Comparison of ENCODE assay signal across 1 cellular context in the genomic region with DNA sequence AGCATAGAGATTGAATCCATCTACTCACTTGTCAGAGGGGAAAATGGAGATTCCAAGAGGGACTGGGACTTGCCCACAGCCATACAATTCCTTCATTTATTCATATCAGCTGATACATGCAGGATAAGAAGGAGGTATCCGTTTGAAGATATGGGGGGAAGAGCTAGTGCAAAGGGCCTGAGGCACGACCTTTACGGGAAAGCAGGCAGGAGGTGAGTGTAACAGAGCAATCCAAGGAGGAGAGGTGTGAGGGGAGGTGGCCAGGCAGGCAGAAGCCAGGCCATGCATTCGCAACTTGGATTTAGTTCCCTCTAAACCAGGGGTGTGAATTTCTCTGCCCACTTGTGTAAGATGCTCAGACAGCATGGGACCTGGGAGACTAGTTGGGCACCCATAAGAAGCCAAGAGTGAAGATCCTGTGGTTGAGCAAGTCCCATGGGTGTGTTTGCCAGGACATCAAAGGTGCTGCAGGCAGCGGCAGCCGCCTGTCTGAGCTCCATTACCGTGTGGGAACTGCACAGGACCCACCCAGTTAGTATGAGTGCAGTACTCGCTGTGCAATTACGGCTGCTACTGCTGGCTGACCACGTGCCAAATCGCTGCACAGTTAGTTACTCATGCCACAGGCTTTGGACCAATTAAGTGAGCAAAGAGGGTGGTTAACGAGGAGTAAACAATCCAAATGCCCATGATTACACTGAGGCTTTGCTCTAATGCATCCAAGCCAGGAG.
TF ChIP-seq lines count a peak whose summit lies in the region.

No MANE protein-coding gene starts in this region.

TF ChIP-seq in H1, 55 proteins besides CTCF, POLR2A, EP300 and RAD21:
- peak; percentile 79 for TF ChIP-seq KDM1A (IDR thresholded peaks at IDR 0.05; ENCODE audit: borderline replicate concordance, low read length)
- no peak for TF ChIP-seq MAFK (IDR thresholded peaks at IDR 0.05; ENCODE audit: low read depth, low read length)
